9 cellular contexts compared by ENCODE assay signal in genomic region chr14:64294672-64295413, GRCh38. TPM values are rescaled to one million over a fixed set of nuclear protein-coding genes. Genes with fewer than 3 reads are reported as not detected.
DNase-seq lines count a peak whose midpoint lies in the region; ATAC-seq and TF ChIP-seq lines count a peak whose summit lies in the region.
"Had no signal": no experiment of that assay in that cellular context is flagged by ENCODE, and none has a peak within 500 bp of the region (broad histone marks: within the 10 kb centered on the region; RNA-seq: fewer than 3 reads in every experiment).

No MANE protein-coding gene starts in this region.

- no peaks in the 10 kb centered on the region for H3K36me3 ChIP-seq in CD8-positive, alpha-beta memory T cell (ENCODE audit: insufficient read depth, low read length)
- H3K36me3 ChIP-seq in ovary, result no peaks in the 10 kb centered on the region
- H3K36me3 ChIP-seq in tibial artery, result no peaks in the 10 kb centered on the region

- peak overlapping the region; percentile 74 to 90 (median 77) for H3K4me3 Mint-ChIP-seq in CD8-positive, alpha-beta memory T cell

- peak; percentile 38 for TF ChIP-seq CTCF in HL-60 (IDR thresholded peaks at IDR 0.05; ENCODE audit: insufficient read depth, low read length)
- TF ChIP-seq CTCF in RWPE1 (conservative IDR thresholded peaks at IDR 0.05; ENCODE audit: low read depth), result peak; percentile 63
- TF ChIP-seq CTCF in ovary (IDR thresholded peaks at IDR 0.05), result peak; percentile 77 to 88 (median 80)
- peak; percentile 40 to 53 for TF ChIP-seq CTCF in tibial artery (IDR thresholded peaks at IDR 0.05)

- peak overlapping the region in 2 of 8 donors; percentile 33 to 35 for H3K27ac Mint-ChIP-seq in CD8-positive, alpha-beta memory T cell

- H3K27me3 ChIP-seq in CD8-positive, alpha-beta memory T cell (ENCODE audit: insufficient read depth, low read length, poor library complexity, severe bottlenecking), result peaks cover 4% of the 10 kb centered on the region
- H3K27me3 ChIP-seq in HL-60 (ENCODE audit: insufficient read depth, poor library complexity, severe bottlenecking), result peaks cover 8% of the 10 kb centered on the region
- H3K27me3 ChIP-seq in ovary, result no peaks in the 10 kb centered on the region
- peaks cover 0 to 52% of the 10 kb centered on the region in 2 donors for H3K27me3 ChIP-seq in tibial artery

- no peaks in the 10 kb centered on the region for H3K9me3 ChIP-seq in CD8-positive, alpha-beta memory T cell (ENCODE audit: low read length)
- H3K9me3 ChIP-seq in ovary (no peaks in the 10 kb centered on the region), tibial artery (no peaks in the 10 kb centered on the region)

- peaks cover 11 to 20% (median 17%) of the 10 kb centered on the region in 3 donors for H3K4me1 Mint-ChIP-seq in CD8-positive, alpha-beta memory T cell

- peaks cover 10% of the 10 kb centered on the region for H3K4me1 ChIP-seq in CD8-positive, alpha-beta memory T cell (ENCODE audit: insufficient read depth, low read length)
- H3K4me1 ChIP-seq in ovary (ENCODE audit: insufficient read depth) (peaks cover 6% of the 10 kb centered on the region), tibial artery (peaks cover 0 to 15% (median 14%) of the 10 kb centered on the region in 4 donors)

- POLR2A ChIA-PET in CD8-positive, alpha-beta memory T cell (lab: Charles Lee), result no interaction called here
- POLR2A ChIA-PET in RWPE1 (lab: Yijun Ruan, JAX; ENCODE audit: low non-redundant PET), result no interaction called here

- H3K27ac ChIP-seq in CD8-positive, alpha-beta memory T cell (ENCODE audit: low read depth, low read length), result no peak overlapping the region
- H3K27ac ChIP-seq in HL-60 (replicated peaks) (no peak overlapping the region), RWPE1 (no peak overlapping the region), ovary (peak overlapping the region in 1 of 2 donors; percentile 42), tibial artery (no peak overlapping the region)
- H3K27ac ChIP-seq: epithelial cell of prostate had no signal

- TF ChIP-seq EP300 in ovary (IDR thresholded peaks at IDR 0.05), result no peak

- TF ChIP-seq POLR2A in ovary (IDR thresholded peaks at IDR 0.05), result no peak

- CTCF ChIA-PET in CD8-positive, alpha-beta memory T cell (lab: Charles Lee), result interaction anchor here (0.6 to 3.2 kb wide), 9 partner anchors 9 to 496 kb away, joined by 3 to 27 read pairs (median 4); partner anchors contain the start of gene MTHFD1
- CTCF ChIA-PET in RWPE1 (lab: Yijun Ruan, JAX), result interaction anchor here (0.6 to 1.6 kb wide), 7 partner anchors 9 to 494 kb away, joined by 3 to 8 read pairs (median 3); partner anchors contain the start of gene MTHFD1

- H3K27me3 Mint-ChIP-seq in CD8-positive, alpha-beta memory T cell, result peaks cover 16 to 31% of the 10 kb centered on the region in 2 donors

- peak; percentile 68 to 85 (median 72) for DNase-seq in CD8-positive, alpha-beta memory T cell
- peak; percentile 2 to 29 for DNase-seq in HL-60 (ENCODE audit: low read depth in 1 of 2, low spot score in 1 of 2)
- peak; percentile 54 for DNase-seq in RWPE1 (ENCODE audit: low spot score)
- peak; percentile 94 for DNase-seq in activated effector memory CD4-positive, alpha-beta T cell treated with anti-CD3 and anti-CD28 coated beads, Interleukin-2, amount 50 U/mL, for 16 hours
- DNase-seq in germinal center (ENCODE audit: low spot score), result peak; percentile 90
- DNase-seq in ovary, result peak; percentile 83 to 92 (median 87)
- DNase-seq in tibial artery, result peak in 1 of 2 donors; percentile 69

- WGBS in ovary, 3 donors, result 23 to 27% (median 25%) methylated on average over 20 of the region's 20 CpGs

- ATAC-seq in GM19455 (IDR thresholded peaks at IDR 0.05; ENCODE audit: unreplicated experiment), result peak; percentile 83

- H3K36me3 Mint-ChIP-seq in CD8-positive, alpha-beta memory T cell, result no peaks in the 10 kb centered on the region

- intact Hi-C loops in ovary (cut with DNase I) (loop anchor here (5.0 to 10.0 kb wide), 6 partner anchors 70 to 493 kb away; no protein-coding TSS in a partner anchor), tibial artery (cut with DNase I; ENCODE audit: low total_unique reads) (loop anchor here (10.0 kb wide), 1 partner anchor 500 kb away; no protein-coding TSS in a partner anchor)

- H3K9me3 Mint-ChIP-seq in CD8-positive, alpha-beta memory T cell, result no peaks in the 10 kb centered on the region

- H3K4me3 ChIP-seq in CD8-positive, alpha-beta memory T cell (ENCODE audit: low read length), result peak overlapping the region; percentile 55
- H3K4me3 ChIP-seq in HL-60 (replicated peaks; ENCODE audit: insufficient read depth, low read length) (no peak overlapping the region), ovary (peak overlapping the region; percentile 43), tibial artery (peak overlapping the region; percentile 10 to 44)

RNA-seq across cellular contexts. Expression of gene ESR2, which starts 0.7 kb away (rescaled TPM):
- total RNA-seq in CD8-positive, alpha-beta memory T cell, result under 1 TPM; 0.74 to 0.93 TPM
- polyA plus RNA-seq in CD8-positive, alpha-beta memory T cell, result 0.31 TPM
- 10 to 100 TPM in 5 of 7 donors, 1 to 10 TPM in 2; 7.7 to 26.2 (median 22.3) TPM for total RNA-seq in ovary
- polyA plus RNA-seq in ovary, result 1 to 10 TPM; 5.1 TPM

Comparison
In these comparisons a context has a peak if more than half of its experiments do, and no peak if none do; other contexts are left out.
1. RNA of gene ESR2, which starts 0.7 kb away (total RNA-seq): 7.7 to 26.2 TPM in ovary; 0.74 to 0.93 TPM in CD8-positive, alpha-beta memory T cell; every median in the first group is over 4 times any median in the second.
2. Peak in every context shown above with its lines, with median percentiles within 50 percentile points of each other: CTCF ChIP-seq.